8 cellular contexts compared by ENCODE assay signal in genomic region chr1:155591770-155592169, GRCh38. TPM values are rescaled to one million over a fixed set of nuclear protein-coding genes. Genes with fewer than 3 reads are reported as not detected.
DNase-seq lines count a peak whose midpoint lies in the region; ATAC-seq and TF ChIP-seq lines count a peak whose summit lies in the region.

No MANE protein-coding gene starts in this region.

- in situ Hi-C loops in GM23248 (cut with MboI), result no loop called here

- no peaks in the 10 kb centered on the region for H3K27me3 Mint-ChIP-seq in activated T-helper 17 cell treated with anti-CD3 and anti-CD28 coated beads, Interleukin-2, amount 50 U/mL, for 72 hours

- WGBS in GM23248 (ENCODE audit: low coverage in 1 of 2, low lambda C conversion rate in 2 of 2, missing lambda C conversion rate in 2 of 2), 2 experiments, result 27 to 37% methylated on average over 5 to 6 of the region's 6 CpGs
- WGBS in heart right ventricle, 2 donors, result 35 to 41% methylated on average over 6 of the region's 6 CpGs

- no peak overlapping the region for H3K4me2 ChIP-seq in GM23248 (ENCODE audit: unreplicated experiment)

- H3K36me3 ChIP-seq in GM23248 (ENCODE audit: low read depth) (no peaks in the 10 kb centered on the region), heart right ventricle (no peaks in the 10 kb centered on the region)

- H3K4me1 Mint-ChIP-seq in activated T-helper 17 cell treated with anti-CD3 and anti-CD28 coated beads, Interleukin-2, amount 50 U/mL, for 72 hours, result no peaks in the 10 kb centered on the region

- no peaks in the 10 kb centered on the region for H3K79me2 ChIP-seq in GM23248 (ENCODE audit: insufficient read depth)

- ATAC-seq in activated T-helper 17 cell treated with anti-CD3 and anti-CD28 coated beads, Interleukin-2, amount 50 U/mL, for 72 hours (replicated peaks), result peak; percentile 71
- ATAC-seq in heart right ventricle, result peak in 7 of 8 donors; percentile 59 to 81 (median 67)
- no peak for ATAC-seq in HG02840 (IDR thresholded peaks at IDR 0.05; ENCODE audit: low FRiP score, unreplicated experiment)

- no peaks in the 10 kb centered on the region for H3K9me2 ChIP-seq in GM23248 (ENCODE audit: insufficient read depth)

- no peaks in the 10 kb centered on the region for H4K20me1 ChIP-seq in GM23248 (ENCODE audit: insufficient read depth)

- H3K9ac ChIP-seq in GM23248, result no peak overlapping the region

- TF ChIP-seq CTCF in heart right ventricle (IDR thresholded peaks at IDR 0.05) (peak in 8 of 9 donors; percentile 20 to 72 (median 65)), retinal pigment epithelial cell (conservative IDR thresholded peaks at IDR 0.05; ENCODE audit: low read depth, low read length) (peak; percentile 53)

- no peaks in the 10 kb centered on the region for H3K4me1 ChIP-seq in GM23248 (ENCODE audit: insufficient read depth)
- H3K4me1 ChIP-seq in heart right ventricle, result peaks cover 0 to 6% (median 0%) of the 10 kb centered on the region in 9 donors

- intact Hi-C loops in heart right ventricle (cut with DNase I), result loop anchor here in 8 of 10 donors (1.0 to 10.0 kb wide), 13 partner anchors 63 to 387 kb away; partner anchors contain the start of genes THBS3 (in 3 of the 8), MTX1 (in 2 of the 8), ENTREP3 (in 1 of the 8) and RUSC1 (in 1 of the 8)

- H3F3A ChIP-seq in GM23248 (ENCODE audit: insufficient read depth), result no peaks in the 10 kb centered on the region

- peak overlapping the region; percentile 32; the same call in 1 of the 2 replicates for H2AFZ ChIP-seq in GM23248

- H3K27me3 ChIP-seq in GM23248 (replicated peaks; ENCODE audit: insufficient read depth) (no peaks in the 10 kb centered on the region), heart right ventricle (no peaks in the 10 kb centered on the region)

- no peak overlapping the region for H3K27ac Mint-ChIP-seq in activated T-helper 17 cell treated with anti-CD3 and anti-CD28 coated beads, Interleukin-2, amount 50 U/mL, for 72 hours

- H3K4me3 ChIP-seq in GM23248 (no peak overlapping the region), heart right ventricle (no peak overlapping the region), retinal pigment epithelial cell (ENCODE audit: low read length) (no peak overlapping the region)

- H3K9me3 ChIP-seq in GM23248 (ENCODE audit: low read depth) (no peaks in the 10 kb centered on the region), heart right ventricle (no peaks in the 10 kb centered on the region)

- H3K27ac ChIP-seq in GM23248 (no peak overlapping the region), heart right ventricle (no peak overlapping the region)

- DNase-seq in COLO829 (ENCODE audit: low spot score), result peak; percentile 61
- DNase-seq in GM23248, result peak; percentile 79
- peak; percentile 87 for DNase-seq in NCI-H345 (lab: John Stamatoyannopoulos, UW)
- DNase-seq in heart right ventricle, result peak in 1 of 2 donors; percentile 50
- no peak for DNase-seq in retinal pigment epithelial cell (ENCODE audit: low read depth)
- DNase-seq in activated CD8-positive, alpha-beta memory T cell treated with anti-CD3 and anti-CD28 coated beads for 24 hours, result no peak

- no peak overlapping the region for H3K4me3 Mint-ChIP-seq in activated T-helper 17 cell treated with anti-CD3 and anti-CD28 coated beads, Interleukin-2, amount 50 U/mL, for 72 hours

- no peaks in the 10 kb centered on the region for H3K9me3 Mint-ChIP-seq in activated T-helper 17 cell treated with anti-CD3 and anti-CD28 coated beads, Interleukin-2, amount 50 U/mL, for 72 hours

- H3K36me3 Mint-ChIP-seq in activated T-helper 17 cell treated with anti-CD3 and anti-CD28 coated beads, Interleukin-2, amount 50 U/mL, for 72 hours (ENCODE audit: low read depth), result no peaks in the 10 kb centered on the region

RNA-seq across cellular contexts. Expression of gene MSTO1, which starts 18.2 kb away (rescaled TPM):
- 16.0 and 46.7 TPM in 2 replicates for total RNA-seq in GM23248 (2014; rRNA removed; shearing (Covaris generic))
- polyA plus RNA-seq in GM23248 (2016; fragmentation: Nextera tagmentation; extraction: Ambion mirVana) (39.0 and 40.6 TPM in 2 replicates), heart right ventricle (10 to 100 TPM; 23.2 TPM)
- total RNA-seq in activated T-helper 17 cell treated with anti-CD3 and anti-CD28 coated beads, Interleukin-2, amount 50 U/mL, for 72 hours, result 10 to 100 TPM; 35.3 to 58.8 TPM
- total RNA-seq in heart right ventricle, result 10 to 100 TPM; 14.8 to 20.3 (median 16.8) TPM

RNA-seq across cellular contexts. Expression of gene ASH1L, which starts 29.2 kb away (rescaled TPM):
- total RNA-seq in GM23248 (2014; rRNA removed; shearing (Covaris generic)), result 18.2 and 20.0 TPM in 2 replicates
- polyA plus RNA-seq in GM23248 (2016; fragmentation: Nextera tagmentation; extraction: Ambion mirVana), result 15.2 and 15.9 TPM in 2 replicates
- total RNA-seq in activated T-helper 17 cell treated with anti-CD3 and anti-CD28 coated beads, Interleukin-2, amount 50 U/mL, for 72 hours, result 10 to 100 TPM; 42.5 to 71.1 TPM
- 10 to 100 TPM; 42.0 to 56.8 (median 48.2) TPM for total RNA-seq in heart right ventricle
- polyA plus RNA-seq in heart right ventricle, result 10 to 100 TPM in 1 of 2 donors, 1 to 10 TPM in 1; 5.1 to 10.9 TPM

Comparison
In these comparisons a context has a peak if more than half of its experiments do, and no peak if none do; other contexts are left out.
1. DNase-seq: peak in COLO829 (single experiment), GM23248 (single experiment) and NCI-H345 (single experiment); none in retinal pigment epithelial cell (single experiment) and activated CD8-positive, alpha-beta memory T cell treated with anti-CD3 and anti-CD28 coated beads for 24 hours (single experiment).